Comparison of ENCODE assay signal across 1 cellular context in genomic region chr7:44982970-44983369, GRCh38.
TF ChIP-seq lines count a peak whose summit lies in the region.

No MANE protein-coding gene starts in this region.

TF ChIP-seq in HepG2, 621 proteins besides CTCF, POLR2A, EP300 and RAD21:
- TF ChIP-seq SP2 (CRISPR knock-in tag; IDR thresholded peaks at IDR 0.05): no peak
